30 cellular contexts compared by ENCODE assay signal in genomic region chr2:524442-524841, GRCh38.
DNase-seq lines count a peak whose midpoint lies in the region; FAIRE-seq and TF ChIP-seq lines count a peak whose summit lies in the region.
"Had no signal": no experiment of that assay in that cellular context is flagged by ENCODE, and none has a peak within 500 bp of the region (broad histone marks: within the 10 kb centered on the region; RNA-seq: fewer than 3 reads in every experiment).

No MANE protein-coding gene starts in this region.

- POLR2A ChIA-PET in MCF 10A (lab: Yijun Ruan, JAX), result interaction anchor here (0.6 kb wide), 1 partner anchor 10 kb away, joined by 3 read pairs; no protein-coding TSS in a partner anchor

- H3K9ac ChIP-seq in mammary epithelial cell (ENCODE audit: insufficient read depth, low read length) (no peak overlapping the region), astrocyte (ENCODE audit: low read length) (no peak overlapping the region)

- peaks cover 7% of the 10 kb centered on the region for H3K4me1 Mint-ChIP-seq in MCF 10A (ENCODE audit: insufficient read depth, unreplicated experiment)
- peaks cover 14% of the 10 kb centered on the region for H3K4me1 Mint-ChIP-seq in astrocyte (ENCODE audit: low read depth, unreplicated experiment)
- peaks cover 7% of the 10 kb centered on the region for H3K4me1 Mint-ChIP-seq in type B pancreatic cell (ENCODE audit: unreplicated experiment)
- H3K4me1 Mint-ChIP-seq: activated CD4-positive, alpha-beta memory T cell treated with anti-CD3 and anti-CD28 coated beads, Interleukin-2, amount 10 ng/mL, durations not matched to agents 7 days and 5 days; activated naive CD4-positive, alpha-beta T cell treated with anti-CD3 and anti-CD28 coated beads, Interleukin-2, amount 10 ng/mL, durations not matched to agents 7 days and 5 days; stimulated activated memory B cell treated with anti-CD40 and anti-IgM and Interleukin-4, amounts not matched to agents 10 μg/mL and 1 μg/mL and 100 μg/mL, for 72 hours had no signal

- BruUV-seq in mammary epithelial cell (replicated peaks; lab: Mats Ljungman, UMichigan) (no TSS peak), MCF 10A (replicated peaks; lab: Mats Ljungman, UMichigan) (no TSS peak)

- in situ Hi-C loops in mammary epithelial cell (cut with MboI; ENCODE audit: low sequenced_read_pairs in 2 of 2), result no loop called here

- H3K4me2 ChIP-seq in mammary epithelial cell (ENCODE audit: insufficient read depth, low read depth, low read length) (no peak overlapping the region), astrocyte (ENCODE audit: low read length) (no peak overlapping the region)

- H3K36me3 Mint-ChIP-seq in MCF 10A (ENCODE audit: insufficient read depth, unreplicated experiment) (no peaks in the 10 kb centered on the region), astrocyte (ENCODE audit: low read depth, unreplicated experiment) (no peaks in the 10 kb centered on the region), type B pancreatic cell (no peaks in the 10 kb centered on the region)
- H3K36me3 Mint-ChIP-seq: activated naive CD4-positive, alpha-beta T cell treated with anti-CD3 and anti-CD28 coated beads, Interleukin-2, amount 10 ng/mL, durations not matched to agents 7 days and 5 days; natural killer cell treated with Interleukin-12 subunit alpha and Interleukin-12 subunit beta and Interleukin-15 and Interleukin-18, amount 100 ng/mL, for 72 hours; stimulated activated memory B cell treated with anti-CD40 and anti-IgM and Interleukin-4, amounts not matched to agents 10 μg/mL and 1 μg/mL and 100 μg/mL, for 72 hours had no signal

- H2AFZ ChIP-seq in mammary epithelial cell (ENCODE audit: low read depth, low read length), result no peak overlapping the region
- no peak overlapping the region for H2AFZ ChIP-seq in astrocyte (ENCODE audit: low read depth, low read length)

- CTCF ChIA-PET in mammary epithelial cell (lab: Charles Lee; ENCODE audit: low non-redundant PET) (no interaction called here), MCF 10A (lab: Yijun Ruan, JAX) (interaction anchor here (0.5 kb wide), 1 partner anchor 42 kb away, joined by 3 read pairs; no protein-coding TSS in a partner anchor)

- peaks cover under 1% of the 10 kb centered on the region for H3K9me3 Mint-ChIP-seq in MCF 10A (ENCODE audit: unreplicated experiment)
- no peaks in the 10 kb centered on the region for H3K9me3 Mint-ChIP-seq in astrocyte (ENCODE audit: unreplicated experiment)
- peaks cover 7% of the 10 kb centered on the region for H3K9me3 Mint-ChIP-seq in type B pancreatic cell
- H3K9me3 Mint-ChIP-seq: activated CD4-positive, alpha-beta memory T cell treated with anti-CD3 and anti-CD28 coated beads, Interleukin-2, amount 10 ng/mL, durations not matched to agents 7 days and 5 days; activated naive CD4-positive, alpha-beta T cell treated with anti-CD3 and anti-CD28 coated beads, Interleukin-2, amount 10 ng/mL, durations not matched to agents 7 days and 5 days; CD4-positive, alpha-beta T cell; natural killer cell treated with Interleukin-12 subunit alpha and Interleukin-12 subunit beta and Interleukin-15 and Interleukin-18, amount 100 ng/mL, for 72 hours; stimulated activated memory B cell treated with anti-CD40 and anti-IgM and Interleukin-4, amounts not matched to agents 10 μg/mL and 1 μg/mL and 100 μg/mL, for 72 hours had no signal

- H3K27ac Mint-ChIP-seq in MCF 10A (ENCODE audit: low read depth, unreplicated experiment) (no peak overlapping the region), astrocyte (ENCODE audit: unreplicated experiment) (peak overlapping the region; percentile 77), type B pancreatic cell (peak overlapping the region; percentile 90)
- H3K27ac Mint-ChIP-seq: activated CD4-positive, alpha-beta memory T cell treated with anti-CD3 and anti-CD28 coated beads, Interleukin-2, amount 10 ng/mL, durations not matched to agents 7 days and 5 days; activated naive CD4-positive, alpha-beta T cell treated with anti-CD3 and anti-CD28 coated beads, Interleukin-2, amount 10 ng/mL, durations not matched to agents 7 days and 5 days; CD4-positive, alpha-beta T cell; natural killer cell treated with Interleukin-12 subunit alpha and Interleukin-12 subunit beta and Interleukin-15 and Interleukin-18, amount 100 ng/mL, for 72 hours; stimulated activated memory B cell treated with anti-CD40 and anti-IgM and Interleukin-4, amounts not matched to agents 10 μg/mL and 1 μg/mL and 100 μg/mL, for 72 hours had no signal

- H3K27me3 ChIP-seq in mammary epithelial cell (ENCODE audit: insufficient read depth, low read length) (no peaks in the 10 kb centered on the region), astrocyte (ENCODE audit: insufficient read depth, low read length) (no peaks in the 10 kb centered on the region)
- H3K27me3 ChIP-seq: cardiac muscle cell, ovary, SJSA1, testis had no signal

- 43% methylated on average over 2 of the region's 3 CpGs for WGBS in mammary epithelial cell (ENCODE audit: low coverage, missing lambda C conversion rate)

- dilution Hi-C loops in mammary epithelial cell (cut with HindIII; ENCODE audit: low sequenced_read_pairs), result no loop called here

- H3K27ac ChIP-seq in mammary epithelial cell (ENCODE audit: insufficient read depth, low read depth, low read length) (no peak overlapping the region), astrocyte (ENCODE audit: low read depth, low read length) (no peak overlapping the region)
- H3K27ac ChIP-seq: 22Rv1, cardiac muscle cell, ovary, SJSA1, testis had no signal

- peaks cover 28% of the 10 kb centered on the region for H3K9me3 ChIP-seq in mammary epithelial cell (replicated peaks; ENCODE audit: insufficient read depth, low read length)
- H3K9me3 ChIP-seq in astrocyte (ENCODE audit: insufficient read depth, low read depth, low read length), result peaks cover 5% of the 10 kb centered on the region
- H3K9me3 ChIP-seq: ovary, SJSA1, testis had no signal

- intact Hi-C loops in mammary epithelial cell (cut with micrococcal nuclease), result no loop called here
- intact Hi-C loops in MCF 10A (cut with micrococcal nuclease), result loop anchor here (10.0 kb wide), 2 partner anchors 280 to 1240 kb away; no protein-coding TSS in a partner anchor

- no peaks in the 10 kb centered on the region for H3K36me3 ChIP-seq in mammary epithelial cell (ENCODE audit: insufficient read depth, low read length)
- H3K36me3 ChIP-seq in astrocyte (ENCODE audit: insufficient read depth, low read length), result no peaks in the 10 kb centered on the region
- H3K36me3 ChIP-seq: cardiac muscle cell, ovary, SJSA1 had no signal

- no peaks in the 10 kb centered on the region for H3K27me3 Mint-ChIP-seq in MCF 10A (ENCODE audit: insufficient read depth, unreplicated experiment)
- H3K27me3 Mint-ChIP-seq in astrocyte (ENCODE audit: low read depth, unreplicated experiment), result peaks cover 10% of the 10 kb centered on the region
- H3K27me3 Mint-ChIP-seq in type B pancreatic cell, result peaks cover 3% of the 10 kb centered on the region
- H3K27me3 Mint-ChIP-seq: activated CD4-positive, alpha-beta memory T cell treated with anti-CD3 and anti-CD28 coated beads, Interleukin-2, amount 10 ng/mL, durations not matched to agents 7 days and 5 days; activated naive CD4-positive, alpha-beta T cell treated with anti-CD3 and anti-CD28 coated beads, Interleukin-2, amount 10 ng/mL, durations not matched to agents 7 days and 5 days had no signal

- no peak for FAIRE-seq in astrocyte (lab: Jason Lieb, UNC)
- FAIRE-seq: H1, TTC549 had no signal

- no peak overlapping the region for H3K4me3 ChIP-seq in mammary epithelial cell (replicated peaks in 1 of 3; ENCODE audit: insufficient read depth in 1 of 3, low read depth in 2 of 3, low read length in 3 of 3)
- no peak overlapping the region for H3K4me3 ChIP-seq in astrocyte (ENCODE audit: insufficient read depth, low read depth, low read length)
- H3K4me3 ChIP-seq: cardiac muscle cell, ovary, SJSA1, testis had no signal

- TF ChIP-seq CTCF in mammary epithelial cell (conservative IDR thresholded peaks at IDR 0.05 in 1 of 2, IDR thresholded peaks at IDR 0.05 in 1 of 2; ENCODE audit: extremely low read depth in 1 of 2, insufficient read depth in 1 of 2, low read depth in 1 of 2, low read length in 2 of 2) (no peak), MCF 10A (IDR thresholded peaks at IDR 0.05; ENCODE audit: unreplicated experiment) (no peak), astrocyte (IDR thresholded peaks at IDR 0.05; ENCODE audit: insufficient read depth, low read depth, low read length) (no peak), type B pancreatic cell (conservative IDR thresholded peaks at IDR 0.05) (no peak)

- H3K4me3 Mint-ChIP-seq in MCF 10A (ENCODE audit: unreplicated experiment) (no peak overlapping the region), astrocyte (ENCODE audit: unreplicated experiment) (no peak overlapping the region), type B pancreatic cell (peak overlapping the region; percentile 34)
- H3K4me3 Mint-ChIP-seq: activated CD4-positive, alpha-beta memory T cell treated with anti-CD3 and anti-CD28 coated beads, Interleukin-2, amount 10 ng/mL, durations not matched to agents 7 days and 5 days; activated naive CD4-positive, alpha-beta T cell treated with anti-CD3 and anti-CD28 coated beads, Interleukin-2, amount 10 ng/mL, durations not matched to agents 7 days and 5 days; CD4-positive, alpha-beta T cell; natural killer cell treated with Interleukin-12 subunit alpha and Interleukin-12 subunit beta and Interleukin-15 and Interleukin-18, amount 100 ng/mL, for 72 hours; stimulated activated memory B cell treated with anti-CD40 and anti-IgM and Interleukin-4, amounts not matched to agents 10 μg/mL and 1 μg/mL and 100 μg/mL, for 72 hours had no signal

- no peaks in the 10 kb centered on the region for H3K4me1 ChIP-seq in mammary epithelial cell (ENCODE audit: insufficient read depth, low read length)
- no peaks in the 10 kb centered on the region for H3K4me1 ChIP-seq in astrocyte (ENCODE audit: insufficient read depth, low read length)
- H3K4me1 ChIP-seq: SJSA1, testis had no signal

- H4K20me1 ChIP-seq in mammary epithelial cell (ENCODE audit: insufficient read depth, low read length) (no peaks in the 10 kb centered on the region), astrocyte (ENCODE audit: insufficient read depth, low read length) (no peaks in the 10 kb centered on the region)

- DNase-seq in mammary epithelial cell, result peak; percentile 1
- DNase-seq in MCF 10A (ENCODE audit: unreplicated experiment), result no peak
- DNase-seq in astrocyte (ENCODE audit: low read depth), result peak; percentile 1
- DNase-seq in islet precursor cell, result peak; percentile 77
- DNase-seq in type B pancreatic cell (ENCODE audit: extremely low spot score, unreplicated experiment), result no peak
- DNase-seq in UCSD-AML1 (lab: John Stamatoyannopoulos, UW; ENCODE audit: unreplicated experiment), result no peak
- DNase-seq in amygdala (lab: John Stamatoyannopoulos, UW), result no peak
- DNase-seq in occipital lobe (lab: John Stamatoyannopoulos, UW), result no peak
- DNase-seq: activated CD4-positive, alpha-beta memory T cell treated with anti-CD3 and anti-CD28 coated beads, Interleukin-2, amount 10 ng/mL, durations not matched to agents 7 days and 5 days; activated CD4-positive, CD25-positive, alpha-beta regulatory T cell treated with anti-CD3 and anti-CD28 coated beads, Interleukin-2, amount 50 U/mL, for 72 hours; activated CD8-positive, alpha-beta memory T cell treated with anti-CD3 and anti-CD28 coated beads, Interleukin-2, amount 50 U/mL, for 48 hours; activated naive CD4-positive, alpha-beta T cell treated with anti-CD3 and anti-CD28 coated beads, Interleukin-2, amount 10 ng/mL, durations not matched to agents 7 days and 5 days; amniotic stem cell; CD4-positive, alpha-beta T cell; EL; IMR-90; NCI-H1092; NCI-H1694 treated with DMSO at 0.1 percent for 48 hours; ovary; right cardiac atrium; stimulated activated CD4-positive, alpha-beta T cell treated with anti-CD3 and anti-CD28 coated beads, Interleukin-4, amount 100 ng/mL, for 24 hours; T-helper 1 cell; testis had no signal

- H3K79me2 ChIP-seq in mammary epithelial cell (ENCODE audit: insufficient read depth, low read length) (no peaks in the 10 kb centered on the region), astrocyte (ENCODE audit: insufficient read depth, low read length) (no peaks in the 10 kb centered on the region)

Comparison
In these comparisons a context has a peak if more than half of its experiments do, and no peak if none do; other contexts are left out.
1. DNase-seq: peak in mammary epithelial cell (single experiment), astrocyte (single experiment) and islet precursor cell (single experiment); none in MCF 10A (single experiment), type B pancreatic cell (single experiment), UCSD-AML1 (single experiment), amygdala (0 of 56) and occipital lobe (single experiment).